ENCODE assay signal across 11 cellular contexts in genomic region chr3:177110308-177111254, GRCh38.
A peak's percentile ranks its signal among the peaks of the same experiment; 100 is the strongest.
DNase-seq lines count a peak whose midpoint lies in the region; ATAC-seq, FAIRE-seq and TF ChIP-seq lines count a peak whose summit lies in the region.
"Had no signal": no experiment of that assay in that cellular context is flagged by ENCODE, and none has a peak within 500 bp of the region (broad histone marks: within the 10 kb centered on the region; RNA-seq: fewer than 3 reads in every experiment).

No MANE protein-coding gene starts in this region.

- BruUV-seq in Calu3 (replicated peaks; lab: Mats Ljungman, UMichigan): no TSS peak

- peak; percentile 38 for ATAC-seq in HG02642 (IDR thresholded peaks at IDR 0.05; ENCODE audit: poor library complexity, unreplicated experiment)
- peak; percentile 25 to 39 for ATAC-seq in naive thymus-derived CD8-positive, alpha-beta T cell
- ATAC-seq: HCT116 had no signal

- no peak for TF ChIP-seq POLR2A in H54 (IDR thresholded peaks at IDR 0.05; ENCODE audit: low read depth, low read length)

- no peak overlapping the region for H3K4me3 Mint-ChIP-seq in Calu3 (ENCODE audit: low read depth, unreplicated experiment)
- no peak overlapping the region for H3K4me3 Mint-ChIP-seq in activated T-helper 1 cell treated with anti-CD3 and anti-CD28 coated beads, Interleukin-12 subunit alpha, Interleukin-12 subunit beta, Interleukin-2, Interleukin-4 antibody, amounts not matched to agents 30 ng/mL and 10 ng/mL and 1 ng/mL, durations not matched to agents 14 hours and 24 hours and 36 hours
- H3K4me3 Mint-ChIP-seq in naive thymus-derived CD8-positive, alpha-beta T cell: peak overlapping the region in 9 of 10 donors; percentile 1 to 77 (median 59)

- intact Hi-C loops in Calu3 (cut with micrococcal nuclease; ENCODE audit: unreplicated experiment): no loop called here
- intact Hi-C loops in activated T-helper 1 cell treated with anti-CD3 and anti-CD28 coated beads, Interleukin-12 subunit alpha, Interleukin-12 subunit beta, Interleukin-2, Interleukin-4 antibody, amounts not matched to agents 30 ng/mL and 10 ng/mL and 1 ng/mL, durations not matched to agents 14 hours and 24 hours and 36 hours (cut with micrococcal nuclease): loop anchor here (2.0 to 5.0 kb wide), 2 partner anchors 34 to 43 kb away; no protein-coding TSS in a partner anchor

- peaks cover 61% of the 10 kb centered on the region for H3K4me1 Mint-ChIP-seq in Calu3 (ENCODE audit: low read depth, unreplicated experiment)
- peaks cover 54% of the 10 kb centered on the region for H3K4me1 Mint-ChIP-seq in activated T-helper 1 cell treated with anti-CD3 and anti-CD28 coated beads, Interleukin-12 subunit alpha, Interleukin-12 subunit beta, Interleukin-2, Interleukin-4 antibody, amounts not matched to agents 30 ng/mL and 10 ng/mL and 1 ng/mL, durations not matched to agents 14 hours and 24 hours and 36 hours (ENCODE audit: low read depth)
- peaks cover 32 to 81% (median 73%) of the 10 kb centered on the region in 4 donors for H3K4me1 Mint-ChIP-seq in naive thymus-derived CD8-positive, alpha-beta T cell

- DNase-seq in Calu3 (no peak), NCI-H2171 (lab: John Stamatoyannopoulos, UW) (no peak), H54 (ENCODE audit: insufficient read length, low spot score) (no peak), HuH-7.5 (ENCODE audit: low spot score) (no peak)
- no peak for DNase-seq in activated T-helper 1 cell treated with anti-CD3 and anti-CD28 coated beads, Interleukin-12 subunit alpha, Interleukin-12 subunit beta, Interleukin-2, Interleukin-4 antibody, amounts not matched to agents 30 ng/mL and 10 ng/mL and 1 ng/mL, durations not matched to agents 14 hours and 24 hours and 36 hours (ENCODE audit: low spot score)
- no peak for DNase-seq in naive thymus-derived CD8-positive, alpha-beta T cell
- DNase-seq: dermis blood vessel endothelial cell, heart left ventricle, NCI-H2171 treated with DMSO at 0.1 percent for 48 hours had no signal

- no peaks in the 10 kb centered on the region for H3K27me3 Mint-ChIP-seq in Calu3 (ENCODE audit: unreplicated experiment)
- H3K27me3 Mint-ChIP-seq in activated T-helper 1 cell treated with anti-CD3 and anti-CD28 coated beads, Interleukin-12 subunit alpha, Interleukin-12 subunit beta, Interleukin-2, Interleukin-4 antibody, amounts not matched to agents 30 ng/mL and 10 ng/mL and 1 ng/mL, durations not matched to agents 14 hours and 24 hours and 36 hours (ENCODE audit: insufficient read depth): no peaks in the 10 kb centered on the region
- H3K27me3 Mint-ChIP-seq in naive thymus-derived CD8-positive, alpha-beta T cell: no peaks in the 10 kb centered on the region

- no peaks in the 10 kb centered on the region for H3K36me3 Mint-ChIP-seq in Calu3 (ENCODE audit: insufficient read depth, unreplicated experiment)
- peaks cover 10% of the 10 kb centered on the region for H3K36me3 Mint-ChIP-seq in activated T-helper 1 cell treated with anti-CD3 and anti-CD28 coated beads, Interleukin-12 subunit alpha, Interleukin-12 subunit beta, Interleukin-2, Interleukin-4 antibody, amounts not matched to agents 30 ng/mL and 10 ng/mL and 1 ng/mL, durations not matched to agents 14 hours and 24 hours and 36 hours (ENCODE audit: low read depth)
- peaks cover 0 to 4% (median 2%) of the 10 kb centered on the region in 3 donors for H3K36me3 Mint-ChIP-seq in naive thymus-derived CD8-positive, alpha-beta T cell

- CTCF ChIA-PET in Calu3 (lab: Charles Lee): interaction anchor here (0.7 to 1.2 kb wide), 2 partner anchors 11 to 38 kb away, joined by 3 to 4 read pairs; no protein-coding TSS in a partner anchor

- H3K27ac Mint-ChIP-seq in Calu3 (ENCODE audit: unreplicated experiment): peak overlapping the region; percentile 8
- peak overlapping the region; percentile 64 for H3K27ac Mint-ChIP-seq in activated T-helper 1 cell treated with anti-CD3 and anti-CD28 coated beads, Interleukin-12 subunit alpha, Interleukin-12 subunit beta, Interleukin-2, Interleukin-4 antibody, amounts not matched to agents 30 ng/mL and 10 ng/mL and 1 ng/mL, durations not matched to agents 14 hours and 24 hours and 36 hours
- peak overlapping the region; percentile 68 to 92 (median 86) for H3K27ac Mint-ChIP-seq in naive thymus-derived CD8-positive, alpha-beta T cell

- no peak for TF ChIP-seq CTCF in Calu3 (IDR thresholded peaks at IDR 0.05; ENCODE audit: unreplicated experiment)

- no peaks in the 10 kb centered on the region for H3K9me3 Mint-ChIP-seq in Calu3 (ENCODE audit: low read depth, unreplicated experiment)
- no peaks in the 10 kb centered on the region for H3K9me3 Mint-ChIP-seq in activated T-helper 1 cell treated with anti-CD3 and anti-CD28 coated beads, Interleukin-12 subunit alpha, Interleukin-12 subunit beta, Interleukin-2, Interleukin-4 antibody, amounts not matched to agents 30 ng/mL and 10 ng/mL and 1 ng/mL, durations not matched to agents 14 hours and 24 hours and 36 hours
- peaks cover 0 to 6% (median 0%) of the 10 kb centered on the region in 9 donors for H3K9me3 Mint-ChIP-seq in naive thymus-derived CD8-positive, alpha-beta T cell

- FAIRE-seq in H54 (lab: Jason Lieb, UNC): no peak

- POLR2A ChIA-PET in naive thymus-derived CD8-positive, alpha-beta T cell (lab: Charles Lee): interaction anchor here (0.8 to 1.5 kb wide), 3 partner anchors 41 to 249 kb away, joined by 3 to 4 read pairs (median 3); no protein-coding TSS in a partner anchor

Comparison
In these comparisons a context has a peak if more than half of its experiments do, and no peak if none do; other contexts are left out.
1. H3K27ac Mint-ChIP-seq: peak in every context shown above with its lines; median percentile 86 in naive thymus-derived CD8-positive, alpha-beta T cell; 64 in activated T-helper 1 cell treated with anti-CD3 and anti-CD28 coated beads, Interleukin-12 subunit alpha, Interleukin-12 subunit beta, Interleukin-2, Interleukin-4 antibody, amounts not matched to agents 30 ng/mL and 10 ng/mL and 1 ng/mL, durations not matched to agents 14 hours and 24 hours and 36 hours; 8 in Calu3.
2. H3K4me3 Mint-ChIP-seq: peak in naive thymus-derived CD8-positive, alpha-beta T cell (9 of 10); none in Calu3 (single experiment) and activated T-helper 1 cell treated with anti-CD3 and anti-CD28 coated beads, Interleukin-12 subunit alpha, Interleukin-12 subunit beta, Interleukin-2, Interleukin-4 antibody, amounts not matched to agents 30 ng/mL and 10 ng/mL and 1 ng/mL, durations not matched to agents 14 hours and 24 hours and 36 hours (single experiment).